In genomic region chr1:23062271-23062670, GRCh38 we compare ENCODE assay signal across 2 cellular contexts.
TF ChIP-seq lines count a peak whose summit lies in the region.

No MANE protein-coding gene starts in this region.

TF ChIP-seq in HEK293, 187 proteins besides CTCF, POLR2A, EP300 and RAD21:
- TF ChIP-seq, protein P1, sequence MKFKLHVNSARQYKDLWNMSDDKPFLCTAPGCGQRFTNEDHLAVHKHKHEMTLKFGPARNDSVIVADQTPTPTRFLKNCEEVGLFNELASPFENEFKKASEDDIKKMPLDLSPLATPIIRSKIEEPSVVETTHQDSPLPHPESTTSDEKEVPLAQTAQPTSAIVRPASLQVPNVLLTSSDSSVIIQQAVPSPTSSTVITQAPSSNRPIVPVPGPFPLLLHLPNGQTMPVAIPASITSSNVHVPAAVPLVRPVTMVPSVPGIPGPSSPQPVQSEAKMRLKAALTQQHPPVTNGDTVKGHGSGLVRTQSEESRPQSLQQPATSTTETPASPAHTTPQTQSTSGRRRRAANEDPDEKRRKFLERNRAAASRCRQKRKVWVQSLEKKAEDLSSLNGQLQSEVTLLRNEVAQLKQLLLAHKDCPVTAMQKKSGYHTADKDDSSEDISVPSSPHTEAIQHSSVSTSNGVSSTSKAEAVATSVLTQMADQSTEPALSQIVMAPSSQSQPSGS (tag by site-specific recombination; IDR thresholded peaks at IDR 0.05; ENCODE audit: low read depth) = peak; percentile 87
- TF ChIP-seq ZNF76 (tag by site-specific recombination; IDR thresholded peaks at IDR 0.05; ENCODE audit: borderline replicate concordance, low read depth) (no peak), ZNF221 (tag by site-specific recombination; IDR thresholded peaks at IDR 0.05; ENCODE audit: borderline replicate concordance) (no peak), SCRT2 (tag by site-specific recombination; IDR thresholded peaks at IDR 0.05) (peak; percentile 74), ZNF747 (tag by site-specific recombination; IDR thresholded peaks at IDR 0.05) (no peak), ZNF776 (tag by site-specific recombination; IDR thresholded peaks at IDR 0.05; ENCODE audit: borderline replicate concordance) (no peak)

TF ChIP-seq in endothelial cell of umbilical vein, 7 proteins besides CTCF, POLR2A, EP300 and RAD21:
- peak; percentile 18 for TF ChIP-seq JUN (IDR thresholded peaks at IDR 0.05; ENCODE audit: borderline replicate concordance, insufficient read depth, insufficient read length, low read depth)
- no peak for TF ChIP-seq GATA2 (IDR thresholded peaks at IDR 0.05; ENCODE audit: insufficient read depth, insufficient read length, low read depth, low read length)
- no peak for TF ChIP-seq MAX (IDR thresholded peaks at IDR 0.05; ENCODE audit: insufficient read depth, insufficient read length)
- TF ChIP-seq POLR2AphosphoS5 (IDR thresholded peaks at IDR 0.05; ENCODE audit: insufficient read depth, low read depth, low read length) = no peak
